In the genomic region with DNA sequence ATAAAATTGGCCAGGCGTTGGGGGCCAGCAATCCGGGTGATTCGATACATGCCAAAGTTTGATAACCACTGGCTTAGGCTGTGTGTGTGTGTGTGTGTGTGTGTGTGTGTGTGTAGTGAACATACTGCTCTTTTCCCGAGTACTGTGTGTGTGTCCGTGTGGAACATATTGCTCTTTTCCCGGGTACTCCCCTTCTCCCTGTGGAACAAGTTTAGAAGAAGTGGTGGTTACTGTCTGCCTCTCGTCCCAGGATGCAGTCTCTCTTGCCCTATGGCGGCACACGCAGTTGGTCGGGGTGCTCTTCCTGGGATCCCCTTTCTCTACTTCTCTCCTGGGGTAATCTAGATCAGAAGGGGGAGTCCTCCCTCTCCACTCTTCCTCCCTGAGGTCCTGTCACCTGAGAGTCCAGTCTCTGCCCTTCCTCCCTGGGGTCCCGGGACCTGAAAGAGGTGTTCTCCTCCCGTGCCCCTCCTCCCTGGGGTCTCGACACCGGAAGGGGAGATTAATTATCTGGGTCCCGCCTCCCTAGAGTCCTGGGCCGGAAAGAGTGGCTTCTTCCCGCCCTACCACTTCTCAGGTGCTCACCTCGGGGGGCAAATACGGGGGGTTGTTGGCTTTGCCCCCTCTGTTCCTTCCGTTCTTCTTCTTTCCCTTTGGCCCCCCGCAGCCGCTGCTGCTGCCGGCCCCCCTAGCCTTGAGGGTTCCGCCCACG, we compare ENCODE assay signal across 1 cellular context.
A peak's percentile ranks its signal among the peaks of the same experiment; 100 is the strongest.
TF ChIP-seq lines count a peak whose summit lies in the region.

No MANE protein-coding gene starts in this region.

TF ChIP-seq in HEK293, 187 proteins besides CTCF, POLR2A, EP300 and RAD21 (continued from another document and continues in another):
- TF ChIP-seq ZNF513 (tag by site-specific recombination; IDR thresholded peaks at IDR 0.05) = peak; percentile 39; the same call in 1 of the 2 replicates
- peak; percentile 98 for TF ChIP-seq GLIS1 (tag by site-specific recombination; IDR thresholded peaks at IDR 0.05)
- TF ChIP-seq SP7 (tag by site-specific recombination; IDR thresholded peaks at IDR 0.05) = peak; percentile 63; the same call in 1 of the 2 replicates
- TF ChIP-seq, protein P1, sequence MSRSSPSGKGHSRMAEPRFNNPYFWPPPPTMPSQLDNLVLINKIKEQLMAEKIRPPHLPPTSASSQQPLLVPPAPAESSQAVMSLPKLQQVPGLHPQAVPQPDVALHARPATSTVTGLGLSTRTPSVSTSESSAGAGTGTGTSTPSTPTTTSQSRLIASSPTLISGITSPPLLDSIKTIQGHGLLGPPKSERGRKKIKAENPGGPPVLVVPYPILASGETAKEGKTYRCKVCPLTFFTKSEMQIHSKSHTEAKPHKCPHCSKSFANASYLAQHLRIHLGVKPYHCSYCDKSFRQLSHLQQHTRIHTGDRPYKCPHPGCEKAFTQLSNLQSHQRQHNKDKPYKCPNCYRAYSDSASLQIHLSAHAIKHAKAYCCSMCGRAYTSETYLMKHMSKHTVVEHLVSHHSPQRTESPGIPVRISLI (tag by site-specific recombination; IDR thresholded peaks at IDR 0.05) = peak; percentile 77; the same call in 1 of the 2 replicates
- no peak for TF ChIP-seq MYNN (tag by site-specific recombination; IDR thresholded peaks at IDR 0.05; ENCODE audit: borderline replicate concordance)
- no peak for TF ChIP-seq ZNF416 (tag by site-specific recombination; IDR thresholded peaks at IDR 0.05)
- TF ChIP-seq ZNF24 (tag by site-specific recombination; IDR thresholded peaks at IDR 0.05) = no peak
- no peak for TF ChIP-seq ZNF155 (tag by site-specific recombination; IDR thresholded peaks at IDR 0.05)
- TF ChIP-seq ZFP41 (tag by site-specific recombination; IDR thresholded peaks at IDR 0.05; ENCODE audit: borderline replicate concordance) = no peak
- no peak for TF ChIP-seq KLF7 (tag by site-specific recombination; IDR thresholded peaks at IDR 0.05; ENCODE audit: borderline replicate concordance)
- TF ChIP-seq ZNF707 (tag by site-specific recombination; IDR thresholded peaks at IDR 0.05) = no peak
- no peak for TF ChIP-seq ZNF560 (tag by site-specific recombination; IDR thresholded peaks at IDR 0.05; ENCODE audit: borderline replicate concordance)
- TF ChIP-seq SALL2 (tag by site-specific recombination; IDR thresholded peaks at IDR 0.05; ENCODE audit: borderline replicate concordance) = no peak
- TF ChIP-seq ZBTB20 (tag by site-specific recombination; IDR thresholded peaks at IDR 0.05) = peak; percentile 86
- TF ChIP-seq ZNF16 (tag by site-specific recombination; IDR thresholded peaks at IDR 0.05; ENCODE audit: low read depth) = no peak
- no peak for TF ChIP-seq ZNF768 (tag by site-specific recombination; IDR thresholded peaks at IDR 0.05)
- TF ChIP-seq ZNF549 (tag by site-specific recombination; IDR thresholded peaks at IDR 0.05) = no peak
- no peak for TF ChIP-seq PRDM1 (tag by site-specific recombination; IDR thresholded peaks at IDR 0.05)
- no peak for TF ChIP-seq ZNF473 (tag by site-specific recombination; IDR thresholded peaks at IDR 0.05)
- no peak for TF ChIP-seq IKZF3 (tag by site-specific recombination; IDR thresholded peaks at IDR 0.05)
- peak; percentile 10; the same call in 1 of the 2 replicates for TF ChIP-seq ZNF2 (tag by site-specific recombination; IDR thresholded peaks at IDR 0.05)
- no peak for TF ChIP-seq ZNF23 (tag by site-specific recombination; IDR thresholded peaks at IDR 0.05; ENCODE audit: borderline replicate concordance)
- TF ChIP-seq HOXA7 (CRISPR knock-in tag; IDR thresholded peaks at IDR 0.05; ENCODE audit: borderline replicate concordance) = no peak
- TF ChIP-seq ZFP37 (tag by site-specific recombination; IDR thresholded peaks at IDR 0.05) = no peak; the same call in 1 of the 2 replicates
- TF ChIP-seq KLF8 (tag by site-specific recombination; IDR thresholded peaks at IDR 0.05) = no peak; the same call in 1 of the 2 replicates
- 0 out of 2 replicates have a peak, but pooled peaks have one; percentile 14 for TF ChIP-seq ZNF391 (tag by site-specific recombination; IDR thresholded peaks at IDR 0.05; ENCODE audit: borderline replicate concordance, low read depth)
- TF ChIP-seq ZNF175 (tag by site-specific recombination; IDR thresholded peaks at IDR 0.05) = no peak
- no peak for TF ChIP-seq YY1 (tag by site-specific recombination; IDR thresholded peaks at IDR 0.05)
- TF ChIP-seq REPIN1 (tag by site-specific recombination; IDR thresholded peaks at IDR 0.05; ENCODE audit: low read depth) = no peak
- TF ChIP-seq, protein P2, sequence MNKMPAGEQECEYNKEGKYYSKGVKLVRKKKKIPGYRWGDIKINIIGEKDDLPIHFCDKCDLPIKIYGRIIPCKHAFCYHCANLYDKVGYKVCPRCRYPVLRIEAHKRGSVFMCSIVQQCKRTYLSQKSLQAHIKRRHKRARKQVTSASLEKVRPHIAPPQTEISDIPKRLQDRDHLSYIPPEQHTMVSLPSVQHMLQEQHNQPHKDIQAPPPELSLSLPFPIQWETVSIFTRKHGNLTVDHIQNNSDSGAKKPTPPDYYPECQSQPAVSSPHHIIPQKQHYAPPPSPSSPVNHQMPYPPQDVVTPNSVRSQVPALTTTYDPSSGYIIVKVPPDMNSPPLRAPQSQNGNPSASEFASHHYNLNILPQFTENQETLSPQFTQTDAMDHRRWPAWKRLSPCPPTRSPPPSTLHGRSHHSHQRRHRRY (tag by site-specific recombination; IDR thresholded peaks at IDR 0.05) = no peak
- no peak for TF ChIP-seq ZNF354C (tag by site-specific recombination; IDR thresholded peaks at IDR 0.05; ENCODE audit: borderline replicate concordance, low read depth)
- TF ChIP-seq, protein P3, sequence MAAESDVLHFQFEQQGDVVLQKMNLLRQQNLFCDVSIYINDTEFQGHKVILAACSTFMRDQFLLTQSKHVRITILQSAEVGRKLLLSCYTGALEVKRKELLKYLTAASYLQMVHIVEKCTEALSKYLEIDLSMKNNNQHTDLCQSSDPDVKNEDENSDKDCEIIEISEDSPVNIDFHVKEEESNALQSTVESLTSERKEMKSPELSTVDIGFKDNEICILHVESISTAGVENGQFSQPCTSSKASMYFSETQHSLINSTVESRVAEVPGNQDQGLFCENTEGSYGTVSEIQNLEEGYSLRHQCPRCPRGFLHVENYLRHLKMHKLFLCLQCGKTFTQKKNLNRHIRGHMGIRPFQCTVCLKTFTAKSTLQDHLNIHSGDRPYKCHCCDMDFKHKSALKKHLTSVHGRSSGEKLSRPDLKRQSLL (tag by site-specific recombination; IDR thresholded peaks at IDR 0.05) = no peak
- no peak for TF ChIP-seq ZNF404 (tag by site-specific recombination; IDR thresholded peaks at IDR 0.05)
- TF ChIP-seq ZNF398 (tag by site-specific recombination; IDR thresholded peaks at IDR 0.05) = peak; percentile 65
- TF ChIP-seq, protein P4, sequence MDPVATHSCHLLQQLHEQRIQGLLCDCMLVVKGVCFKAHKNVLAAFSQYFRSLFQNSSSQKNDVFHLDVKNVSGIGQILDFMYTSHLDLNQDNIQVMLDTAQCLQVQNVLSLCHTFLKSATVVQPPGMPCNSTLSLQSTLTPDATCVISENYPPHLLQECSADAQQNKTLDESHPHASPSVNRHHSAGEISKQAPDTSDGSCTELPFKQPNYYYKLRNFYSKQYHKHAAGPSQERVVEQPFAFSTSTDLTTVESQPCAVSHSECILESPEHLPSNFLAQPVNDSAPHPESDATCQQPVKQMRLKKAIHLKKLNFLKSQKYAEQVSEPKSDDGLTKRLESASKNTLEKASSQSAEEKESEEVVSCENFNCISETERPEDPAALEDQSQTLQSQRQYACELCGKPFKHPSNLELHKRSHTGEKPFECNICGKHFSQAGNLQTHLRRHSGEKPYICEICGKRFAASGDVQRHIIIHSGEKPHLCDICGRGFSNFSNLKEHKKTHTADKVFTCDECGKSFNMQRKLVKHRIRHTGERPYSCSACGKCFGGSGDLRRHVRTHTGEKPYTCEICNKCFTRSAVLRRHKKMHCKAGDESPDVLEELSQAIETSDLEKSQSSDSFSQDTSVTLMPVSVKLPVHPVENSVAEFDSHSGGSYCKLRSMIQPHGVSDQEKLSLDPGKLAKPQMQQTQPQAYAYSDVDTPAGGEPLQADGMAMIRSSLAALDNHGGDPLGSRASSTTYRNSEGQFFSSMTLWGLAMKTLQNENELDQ (tag by site-specific recombination; IDR thresholded peaks at IDR 0.05; ENCODE audit: low read depth) = no peak
- TF ChIP-seq ZNF544 (tag by site-specific recombination; IDR thresholded peaks at IDR 0.05) = no peak
- TF ChIP-seq ZNF610 (tag by site-specific recombination; IDR thresholded peaks at IDR 0.05; ENCODE audit: borderline replicate concordance) = no peak
- TF ChIP-seq ZNF830 (tag by site-specific recombination; IDR thresholded peaks at IDR 0.05; ENCODE audit: low read depth) = no peak
- TF ChIP-seq KLF16 (tag by site-specific recombination; IDR thresholded peaks at IDR 0.05) = no peak; the same call in 1 of the 2 replicates
- TF ChIP-seq ZNF184 (tag by site-specific recombination; IDR thresholded peaks at IDR 0.05) = no peak
- TF ChIP-seq ZNF26 (tag by site-specific recombination; IDR thresholded peaks at IDR 0.05) = no peak
- no peak for TF ChIP-seq ZNF510 (tag by site-specific recombination; IDR thresholded peaks at IDR 0.05; ENCODE audit: insufficient replicate concordance)
- TF ChIP-seq KLF1 (tag by site-specific recombination; IDR thresholded peaks at IDR 0.05) = no peak
- TF ChIP-seq ZNF394 (tag by site-specific recombination; IDR thresholded peaks at IDR 0.05; ENCODE audit: borderline replicate concordance) = peak; percentile 62; the same call in 1 of the 2 replicates
- TF ChIP-seq, protein P5, sequence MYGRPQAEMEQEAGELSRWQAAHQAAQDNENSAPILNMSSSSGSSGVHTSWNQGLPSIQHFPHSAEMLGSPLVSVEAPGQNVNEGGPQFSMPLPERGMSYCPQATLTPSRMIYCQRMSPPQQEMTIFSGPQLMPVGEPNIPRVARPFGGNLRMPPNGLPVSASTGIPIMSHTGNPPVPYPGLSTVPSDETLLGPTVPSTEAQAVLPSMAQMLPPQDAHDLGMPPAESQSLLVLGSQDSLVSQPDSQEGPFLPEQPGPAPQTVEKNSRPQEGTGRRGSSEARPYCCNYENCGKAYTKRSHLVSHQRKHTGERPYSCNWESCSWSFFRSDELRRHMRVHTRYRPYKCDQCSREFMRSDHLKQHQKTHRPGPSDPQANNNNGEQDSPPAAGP (tag by site-specific recombination; IDR thresholded peaks at IDR 0.05) = peak; percentile 29; the same call in 1 of the 2 replicates
